16 cellular contexts compared by ENCODE assay signal in genomic region chr1:201258763-201259230, GRCh38. TPM values are rescaled to one million over a fixed set of nuclear protein-coding genes. Genes with fewer than 3 reads are reported as not detected.
A peak's percentile ranks its signal among the peaks of the same experiment; 100 is the strongest.
DNase-seq lines count a peak whose midpoint lies in the region; ATAC-seq, FAIRE-seq and TF ChIP-seq lines count a peak whose summit lies in the region.
"Had no signal": no experiment of that assay in that cellular context is flagged by ENCODE, and none has a peak within 500 bp of the region (broad histone marks: within the 10 kb centered on the region; RNA-seq: fewer than 3 reads in every experiment).

No MANE protein-coding gene starts in this region.

- peak in 1 of 2 experiments; percentile 38; a peak in 2 of 4 replicates for TF ChIP-seq RAD21 in K562 (CRISPR knock-in tag; conservative IDR thresholded peaks at IDR 0.05 in 1 of 2, IDR thresholded peaks at IDR 0.05 in 1 of 2)

- no peak for TF ChIP-seq EP300 in K562 (IDR thresholded peaks at IDR 0.05; ENCODE audit: low read length)

- intact Hi-C loops in A673 (cut with micrococcal nuclease; ENCODE audit: unreplicated experiment), result no loop called here
- intact Hi-C loops in K562 (cut with micrococcal nuclease), result no loop called here

- POLR2A ChIA-PET in A673 (lab: Charles Lee; ENCODE audit: low non-redundant PET), result no interaction called here
- POLR2A ChIA-PET in K562 (lab: Yijun Ruan, JAX), result interaction anchor here (1.8 kb wide), 1 partner anchor 102 kb away, joined by 5 read pairs; no protein-coding TSS in a partner anchor

- H3K9me1 ChIP-seq in K562 (ENCODE audit: control insufficient read depth, insufficient read depth, low read length) (peaks cover 9% of the 10 kb centered on the region), keratinocyte (ENCODE audit: control insufficient read depth, extremely low read depth, insufficient read depth, low read length) (no peaks in the 10 kb centered on the region)

- H3K9ac ChIP-seq in K562 (ENCODE audit: insufficient read depth in 1 of 2, low read depth in 2 of 2, low read length in 2 of 2) (no peak overlapping the region), keratinocyte (ENCODE audit: control insufficient read depth, extremely low read depth, insufficient read depth, low read length) (no peak overlapping the region)

- H3K27me3 ChIP-seq in A673 (replicated peaks; ENCODE audit: insufficient read depth, low read depth, low read length, poor library complexity), result no peaks in the 10 kb centered on the region
- H3K27me3 ChIP-seq in K562 (ENCODE audit: control insufficient read depth in 2 of 2, insufficient read depth in 2 of 2, low read length in 2 of 2), result peaks cover 6 to 45% of the 10 kb centered on the region in 2 experiments; a peak in 4 of 5 replicates
- H3K27me3 ChIP-seq in keratinocyte (ENCODE audit: control insufficient read depth, extremely low read depth, insufficient read depth, low read length), result no peaks in the 10 kb centered on the region

- H3K27ac ChIP-seq in A673 (ENCODE audit: low read depth, low read length, poor library complexity, severe bottlenecking), result no peak overlapping the region
- H3K27ac ChIP-seq in K562 (ENCODE audit: extremely low read depth, low read depth, low read length), result no peak overlapping the region
- peak overlapping the region; percentile 92 for H3K27ac ChIP-seq in keratinocyte (ENCODE audit: control insufficient read depth, insufficient read depth, low read length)
- H3K27ac ChIP-seq: SK-N-MC had no signal

- BruUV-seq in A673 (replicated peaks; lab: Mats Ljungman, UMichigan), result no TSS peak
- BruUV-seq in K562 (replicated peaks; lab: Mats Ljungman, UMichigan), result no TSS peak

- no peak for TF ChIP-seq POLR2A in K562 (conservative IDR thresholded peaks at IDR 0.05)

- no peak for FAIRE-seq in K562 (lab: Jason Lieb, UNC)
- no peak for FAIRE-seq in keratinocyte (lab: Jason Lieb, UNC)
- FAIRE-seq: D721Med had no signal

- H2AFZ ChIP-seq in K562 (ENCODE audit: low read depth, low read length) (no peak overlapping the region), keratinocyte (ENCODE audit: control insufficient read depth, low read length) (no peak overlapping the region)

- peaks cover 18% of the 10 kb centered on the region for H3K4me1 ChIP-seq in A673 (ENCODE audit: insufficient read depth, low read length, poor library complexity, severe bottlenecking)
- peaks cover 0 to 18% of the 10 kb centered on the region in 2 experiments; a peak in 2 of 5 replicates for H3K4me1 ChIP-seq in K562 (replicated peaks in 1 of 2; ENCODE audit: control insufficient read depth in 2 of 2, insufficient read depth in 2 of 2, low read length in 2 of 2)
- peaks cover 29% of the 10 kb centered on the region for H3K4me1 ChIP-seq in keratinocyte (ENCODE audit: control insufficient read depth, extremely low read depth, insufficient read depth, low read length)

- in situ Hi-C loops in GM13976 (cut with MboI; ENCODE audit: low sequenced_read_pairs, unreplicated experiment), result no loop called here
- in situ Hi-C loops in K562 (cut with MboI), result no loop called here
- in situ Hi-C loops in G401 (cut with HindIII; ENCODE audit: low sequenced_read_pairs), result no loop called here

- TF ChIP-seq CTCF in A673 (conservative IDR thresholded peaks at IDR 0.05; ENCODE audit: low read depth, low read length), result 0 out of 2 replicates have a peak, but pooled peaks have one; percentile 15
- TF ChIP-seq CTCF in GM13976 (IDR thresholded peaks at IDR 0.05; ENCODE audit: borderline replicate concordance, control extremely low read depth, extremely low read depth, insufficient read depth, missing control alignments), result no peak
- peak; percentile 50 to 60 (median 60) for TF ChIP-seq CTCF in K562 (IDR thresholded peaks at IDR 0.05 in 2 of 3, conservative IDR thresholded peaks at IDR 0.05 in 1 of 3; ENCODE audit: insufficient read depth in 2 of 3, low read depth in 1 of 3, low read length in 3 of 3)
- TF ChIP-seq CTCF in keratinocyte (optimal IDR thresholded peaks at IDR 0.05 in 1 of 3, IDR thresholded peaks at IDR 0.05 in 1 of 3, conservative IDR thresholded peaks at IDR 0.05 in 1 of 3; ENCODE audit: extremely low read depth in 1 of 3, insufficient read depth in 2 of 3, low read length in 3 of 3), result peak in 1 of 3 experiments; percentile 14

- CTCF ChIA-PET in A673 (lab: Charles Lee) (no interaction called here), K562 (lab: Yijun Ruan, JAX; ENCODE audit: low intra/inter-chr PET ratio) (interaction anchor here (0.6 kb wide), 1 partner anchor 1821 kb away, joined by 3 read pairs; no protein-coding TSS in a partner anchor)

- H3K4me2 ChIP-seq in K562 (ENCODE audit: insufficient read depth, low read length), result no peak overlapping the region
- H3K4me2 ChIP-seq in keratinocyte (ENCODE audit: control insufficient read depth, extremely low read depth, insufficient read depth, low read depth, low read length), result no peak overlapping the region

- peaks cover 10% of the 10 kb centered on the region; the same call in 1 of the 2 replicates for H4K20me1 ChIP-seq in K562 (replicated peaks; ENCODE audit: control insufficient read depth, insufficient read depth, low read length)
- no peaks in the 10 kb centered on the region for H4K20me1 ChIP-seq in keratinocyte (ENCODE audit: control insufficient read depth, extremely low read depth, insufficient read depth, low read length)

- no peaks in the 10 kb centered on the region for H3K79me2 ChIP-seq in K562 (ENCODE audit: control insufficient read depth, insufficient read depth, low read length)
- no peaks in the 10 kb centered on the region for H3K79me2 ChIP-seq in keratinocyte (ENCODE audit: control insufficient read depth, insufficient read depth, low read length)

- H3K36me3 ChIP-seq in A673 (ENCODE audit: insufficient read depth, low read length, poor library complexity, severe bottlenecking), result no peaks in the 10 kb centered on the region
- no peaks in the 10 kb centered on the region for H3K36me3 ChIP-seq in K562 (ENCODE audit: control insufficient read depth, insufficient read depth, low read length)
- H3K36me3 ChIP-seq in keratinocyte (ENCODE audit: control insufficient read depth in 2 of 2, extremely low read depth in 1 of 2, insufficient read depth in 2 of 2, low read length in 2 of 2), result no peaks in the 10 kb centered on the region

- H3K9me3 ChIP-seq in A673 (ENCODE audit: low read depth, low read length, poor library complexity, severe bottlenecking) (no peaks in the 10 kb centered on the region), K562 (replicated peaks; ENCODE audit: control insufficient read depth, insufficient read depth, low read depth, low read length) (no peaks in the 10 kb centered on the region), keratinocyte (ENCODE audit: control insufficient read depth, low read depth, low read length) (no peaks in the 10 kb centered on the region)

- H3K4me3 ChIP-seq in A673 (ENCODE audit: low read depth, low read length, poor library complexity, severe bottlenecking) (no peak overlapping the region), K562 (no peak overlapping the region), keratinocyte (ENCODE audit: control insufficient read depth in 2 of 3, extremely low read depth in 1 of 3, insufficient read depth in 2 of 3, low read depth in 1 of 3, low read length in 3 of 3) (no peak overlapping the region)
- H3K4me3 ChIP-seq: SK-N-MC had no signal

- WGBS in K562 (ENCODE audit: insufficient coverage, low coverage, missing lambda C conversion rate), result 6% methylated on average over 14 of the region's 14 CpGs

- dilution Hi-C loops in keratinocyte (cut with MboI; ENCODE audit: extremely low pct_ligation_motif_present, low sequenced_read_pairs), result no loop called here

- ATAC-seq in K562, result peak; percentile 67
- ATAC-seq: CD8-positive, alpha-beta T cell had no signal

- no peak for DNase-seq in A673 (ENCODE audit: low spot score)
- DNase-seq in GM13976 (ENCODE audit: low spot score), result peak; percentile 17
- peak in 1 of 4 experiments; percentile 18 for DNase-seq in K562 (ENCODE audit: extremely low read depth in 1 of 4, low spot score in 3 of 4)
- DNase-seq in keratinocyte (ENCODE audit: low read depth, low spot score), result no peak
- no peak for DNase-seq in dedifferentiated amniotic fluid mesenchymal stem cell (ENCODE audit: extremely low spot score)
- DNase-seq in NCI-H774 (lab: John Stamatoyannopoulos, UW), result no peak
- DNase-seq in G401 (ENCODE audit: low spot score), result no peak
- DNase-seq in globus pallidus (ENCODE audit: low spot score), result no peak
- DNase-seq: DND-41; NCI-H1436 treated with DMSO at 0.1 percent for 48 hours; NCI-H2227 treated with DMSO at 0.1 percent for 48 hours; NCI-H526 treated with DMSO at 0.1 percent for 48 hours; NK-92 treated with Interleukin-12 subunit alpha and Interleukin-12 subunit beta, amount 100 ng/mL, for 24 hours had no signal

TF ChIP-seq in K562, 482 proteins besides CTCF, POLR2A, EP300 and RAD21 (continues in another document):
- 0 out of 2 replicates have a peak, but pooled peaks have one; percentile 20 for TF ChIP-seq SPI1 (IDR thresholded peaks at IDR 0.05; ENCODE audit: borderline replicate concordance, low read depth, low read length)

RNA-seq across cellular contexts. Expression of gene PKP1, which starts 24.5 kb away (rescaled TPM):
- total RNA-seq in A673 (2021), result 492 and 535 TPM in 2 replicates
- not detected in 2 replicates for total RNA-seq in K562 (2011; cell fraction: chromatin; rRNA removed; ENCODE audit: low replicate concordance)
- total RNA-seq in K562 (2011; cell fraction: nucleolus; rRNA removed), result not detected in 2 replicates
- total RNA-seq in K562 (2011; cell fraction: nucleoplasm; rRNA removed), result not detected in 2 replicates
- not detected in 2 replicates for total RNA-seq in K562 (2014; rRNA removed)
- not detected in 2 replicates for total RNA-seq in K562 (2014; rRNA removed; fragmentation: Illumina TruSeq; extraction: Trizol)
- not detected in 2 replicates for total RNA-seq in K562 (2015; rRNA removed; fragmentation: Illumina TruSeq; extraction: Trizol)
- total RNA-seq in K562 (2021), result not detected in 2 replicates
- polyA plus RNA-seq in K562 (2011; rRNA removed), result not detected in 2 replicates
- polyA plus RNA-seq in K562 (2011; cell fraction: cytosol; rRNA removed), result not detected in 2 replicates
- not detected in 2 replicates for polyA plus RNA-seq in K562 (2011; cell fraction: nucleus; rRNA removed)
- polyA plus RNA-seq in K562 (2012), result not detected in 2 replicates
- not detected in 2 replicates for polyA plus RNA-seq in K562 (2014; fragmentation: Illumina TruSeq; extraction: Trizol)
- polyA plus RNA-seq in K562 (2014; fragmentation: Nextera tagmentation; extraction: Ambion mirVana), result not detected
- not detected in 2 replicates for polyA plus RNA-seq in K562 (2014; rRNA removed)
- not detected in 2 replicates for polyA minus RNA-seq in K562 (2011; rRNA and poly(A)+ RNA removed)
- polyA minus RNA-seq in K562 (2011; cell fraction: cytosol; rRNA and poly(A)+ RNA removed), result not detected in 2 replicates
- not detected in 2 replicates for polyA minus RNA-seq in K562 (2011; cell fraction: nucleus; rRNA and poly(A)+ RNA removed)
- 163 to 301 TPM (median 169 TPM) in 3 replicates for polyA plus RNA-seq in keratinocyte
- 262 TPM for polyA plus RNA-seq in keratinocyte (2011; ENCODE audit: low read depth)
- polyA plus RNA-seq in keratinocyte (2011; cell fraction: cytosol; rRNA removed), result 168 and 222 TPM in 2 replicates
- 418 and 503 TPM in 2 replicates for polyA plus RNA-seq in keratinocyte (2011; cell fraction: nucleus; rRNA removed)
- polyA plus RNA-seq in keratinocyte (2012; ENCODE audit: low replicate concordance), result 160 and 587 TPM in 2 replicates
- 263 to 433 TPM (median 366 TPM) in 3 replicates for polyA minus RNA-seq in keratinocyte
- polyA minus RNA-seq in keratinocyte (2011; cell fraction: cytosol; rRNA and poly(A)+ RNA removed), result 238 TPM
- 239 and 304 TPM in 2 replicates for polyA minus RNA-seq in keratinocyte (2011; cell fraction: nucleus; rRNA and poly(A)+ RNA removed)
- 0.06 TPM in 1 of 2 replicates, not detected in the other for total RNA-seq in G401 (2014; rRNA removed; shearing (Covaris generic))
- total RNA-seq: CD8-positive, alpha-beta T cell had no signal

Comparison
In these comparisons a context has a peak if more than half of its experiments do, and no peak if none do; other contexts are left out.
1. RNA of gene PKP1, which starts 24.5 kb away (total RNA-seq): 492 to 535 TPM in A673; not detected in K562 and 0.06 TPM in G401; every median in the first group is over 100 times any median in the second.